ENCODE assay signal across 17 cellular contexts in genomic region chr1:9340172-9340854, GRCh38. TPM values are rescaled to one million over a fixed set of nuclear protein-coding genes. Genes with fewer than 3 reads are reported as not detected.
DNase-seq lines count a peak whose midpoint lies in the region; ATAC-seq and TF ChIP-seq lines count a peak whose summit lies in the region.
"Had no signal": no experiment of that assay in that cellular context is flagged by ENCODE, and none has a peak within 500 bp of the region (broad histone marks: within the 10 kb centered on the region; RNA-seq: fewer than 3 reads in every experiment).

No MANE protein-coding gene starts in this region.

- H4K20me1 ChIP-seq in DND-41 (ENCODE audit: insufficient read depth, low read length), result peaks cover 95% of the 10 kb centered on the region

- no peak overlapping the region for H3K9ac ChIP-seq in DND-41 (ENCODE audit: low read depth, low read length)

- DNase-seq in DND-41 (no peak), caudate nucleus (lab: John Stamatoyannopoulos, UW) (no peak), Right ventricle myocardium superior (no peak), sciatic nerve (ENCODE audit: low spot score) (no peak), HK-2 (ENCODE audit: unreplicated experiment) (no peak), NCI-H1048 (lab: John Stamatoyannopoulos, UW) (no peak)
- DNase-seq: activated CD4-positive, alpha-beta T cell treated with anti-CD3 and anti-CD28 coated beads, Interleukin-2, amount 10 ng/mL, durations not matched to agents 24 days and 14 days; activated T-cell treated with anti-CD3 and anti-CD28 coated beads, Interleukin-2, amount 50 U/mL, for 72 hours; amygdala; DMS79 treated with DMSO at 0.1 percent for 48 hours; lower lobe of right lung; NCI-H524; stimulated activated CD4-positive, alpha-beta T cell treated with anti-CD3 and anti-CD28 coated beads, Interleukin-15, amount 100 ng/mL, for 24 hours; T-helper 17 cell; upper lobe of left lung had no signal

- H3K27ac ChIP-seq in DND-41 (ENCODE audit: low read length) (peak overlapping the region; percentile 36; the same call in 1 of the 2 replicates), caudate nucleus (ENCODE audit: low read depth, low read length) (peak overlapping the region; percentile 14)

- H3K36me3 ChIP-seq in DND-41 (ENCODE audit: insufficient read depth, low read length), result peaks cover 39% of the 10 kb centered on the region
- H3K36me3 ChIP-seq: lower lobe of right lung, upper lobe of left lung had no signal

- no peaks in the 10 kb centered on the region for H3K4me1 ChIP-seq in DND-41 (ENCODE audit: insufficient read depth, low read length)

- H3K27me3 ChIP-seq in DND-41 (ENCODE audit: insufficient read depth, low read length, poor library complexity), result no peaks in the 10 kb centered on the region
- H3K27me3 ChIP-seq: upper lobe of left lung had no signal

- H2AFZ ChIP-seq in DND-41 (ENCODE audit: low read depth, low read length), result no peak overlapping the region

- peaks cover 98% of the 10 kb centered on the region for H3K79me2 ChIP-seq in DND-41 (ENCODE audit: insufficient read depth, low read length)

- no peak for TF ChIP-seq CTCF in DND-41 (IDR thresholded peaks at IDR 0.05; ENCODE audit: borderline replicate concordance, extremely low read depth, low read length, poor library complexity, severe bottlenecking)

- H3K4me3 ChIP-seq in DND-41 (ENCODE audit: low read depth in 1 of 2, low read length in 2 of 2), result no peak overlapping the region
- H3K4me3 ChIP-seq: lower lobe of right lung, upper lobe of left lung had no signal

- intact Hi-C loops in Right ventricle myocardium superior (cut with DNase I) (no loop called here), sciatic nerve (cut with DNase I) (no loop called here)

- H3K9me3 ChIP-seq in DND-41 (ENCODE audit: insufficient read depth, low read length, severe bottlenecking), result no peaks in the 10 kb centered on the region
- H3K9me3 ChIP-seq: lower lobe of right lung, upper lobe of left lung had no signal

- H3K4me2 ChIP-seq in DND-41 (ENCODE audit: insufficient read depth, low read length), result no peak overlapping the region

- ATAC-seq in DND-41 (ENCODE audit: insufficient read depth, low read depth) (no peak), Right ventricle myocardium superior (ENCODE audit: poor library complexity) (peak; percentile 32), sciatic nerve (peak; percentile 55), GM21360 (IDR thresholded peaks at IDR 0.05; ENCODE audit: unreplicated experiment) (no peak), GM19467 (IDR thresholded peaks at IDR 0.05; ENCODE audit: unreplicated experiment) (no peak)
- ATAC-seq: activated T-cell treated with anti-CD3 and anti-CD28 coated beads, Interleukin-2, amount 50 U/mL, for 72 hours; T-helper 17 cell had no signal

RNA-seq across cellular contexts. Expression of gene SPSB1, which starts 47.6 kb away (rescaled TPM):
- total RNA-seq in Right ventricle myocardium superior (13.0 TPM), sciatic nerve (20.1 TPM)

Comparison
In these comparisons a context has a peak if more than half of its experiments do, and no peak if none do; other contexts are left out.
1. ATAC-seq: peak in Right ventricle myocardium superior (single experiment) and sciatic nerve (single experiment); none in DND-41 (single experiment), GM21360 (single experiment) and GM19467 (single experiment).